Comparison of ENCODE assay signal across 2 cellular contexts in the genomic region with DNA sequence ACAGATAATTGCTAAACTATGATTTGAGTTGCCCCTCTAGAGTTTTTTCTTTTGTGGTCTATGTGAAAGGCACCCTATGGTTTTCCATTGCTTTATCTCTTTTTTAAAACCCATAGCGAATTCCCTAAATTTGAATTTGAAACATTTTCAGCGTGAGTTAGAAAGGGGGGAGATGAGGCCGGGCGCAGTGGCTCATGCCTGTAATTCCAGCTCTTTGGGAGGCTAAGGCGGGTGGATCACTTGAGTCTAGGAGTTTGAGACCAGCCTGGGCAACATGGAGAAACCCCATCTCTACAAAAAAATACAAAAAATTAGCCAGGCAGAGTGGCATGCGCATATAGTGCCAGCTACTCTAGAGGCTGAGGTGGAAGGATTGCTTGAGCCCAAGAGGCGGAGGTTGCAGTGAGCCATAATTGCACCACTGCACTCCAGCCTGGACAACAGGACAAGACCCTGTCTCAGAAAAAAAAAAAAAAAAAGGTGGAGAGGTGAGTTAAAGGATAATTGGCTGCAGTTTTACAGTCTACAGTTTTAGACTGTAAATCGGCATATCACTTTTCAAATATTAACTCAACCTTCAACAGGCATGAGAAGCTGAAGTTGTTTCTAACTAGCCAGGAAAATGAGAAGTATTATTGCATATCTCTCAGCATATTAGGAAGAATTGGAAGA.
TF ChIP-seq lines count a peak whose summit lies in the region.

No MANE protein-coding gene starts in this region.

TF ChIP-seq in GM23338, 12 proteins besides CTCF, POLR2A, EP300 and RAD21:
- TF ChIP-seq JUNB (IDR thresholded peaks at IDR 0.05; ENCODE audit: unreplicated experiment), result no peak
- TF ChIP-seq STAT1 (IDR thresholded peaks at IDR 0.05; ENCODE audit: unreplicated experiment), result no peak
- TF ChIP-seq, protein P1, sequence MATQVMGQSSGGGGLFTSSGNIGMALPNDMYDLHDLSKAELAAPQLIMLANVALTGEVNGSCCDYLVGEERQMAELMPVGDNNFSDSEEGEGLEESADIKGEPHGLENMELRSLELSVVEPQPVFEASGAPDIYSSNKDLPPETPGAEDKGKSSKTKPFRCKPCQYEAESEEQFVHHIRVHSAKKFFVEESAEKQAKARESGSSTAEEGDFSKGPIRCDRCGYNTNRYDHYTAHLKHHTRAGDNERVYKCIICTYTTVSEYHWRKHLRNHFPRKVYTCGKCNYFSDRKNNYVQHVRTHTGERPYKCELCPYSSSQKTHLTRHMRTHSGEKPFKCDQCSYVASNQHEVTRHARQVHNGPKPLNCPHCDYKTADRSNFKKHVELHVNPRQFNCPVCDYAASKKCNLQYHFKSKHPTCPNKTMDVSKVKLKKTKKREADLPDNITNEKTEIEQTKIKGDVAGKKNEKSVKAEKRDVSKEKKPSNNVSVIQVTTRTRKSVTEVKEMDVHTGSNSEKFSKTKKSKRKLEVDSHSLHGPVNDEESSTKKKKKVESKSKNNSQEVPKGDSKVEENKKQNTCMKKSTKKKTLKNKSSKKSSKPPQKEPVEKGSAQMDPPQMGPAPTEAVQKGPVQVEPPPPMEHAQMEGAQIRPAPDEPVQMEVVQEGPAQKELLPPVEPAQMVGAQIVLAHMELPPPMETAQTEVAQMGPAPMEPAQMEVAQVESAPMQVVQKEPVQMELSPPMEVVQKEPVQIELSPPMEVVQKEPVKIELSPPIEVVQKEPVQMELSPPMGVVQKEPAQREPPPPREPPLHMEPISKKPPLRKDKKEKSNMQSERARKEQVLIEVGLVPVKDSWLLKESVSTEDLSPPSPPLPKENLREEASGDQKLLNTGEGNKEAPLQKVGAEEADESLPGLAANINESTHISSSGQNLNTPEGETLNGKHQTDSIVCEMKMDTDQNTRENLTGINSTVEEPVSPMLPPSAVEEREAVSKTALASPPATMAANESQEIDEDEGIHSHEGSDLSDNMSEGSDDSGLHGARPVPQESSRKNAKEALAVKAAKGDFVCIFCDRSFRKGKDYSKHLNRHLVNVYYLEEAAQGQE (IDR thresholded peaks at IDR 0.05; ENCODE audit: unreplicated experiment), result no peak
- TF ChIP-seq ZNF331 (CRISPR knock-in tag; IDR thresholded peaks at IDR 0.05; ENCODE audit: low read depth), result no peak
- no peak for TF ChIP-seq EZH2 (IDR thresholded peaks at IDR 0.05; ENCODE audit: low read depth, unreplicated experiment)
- no peak for TF ChIP-seq ZNF114 (CRISPR knock-in tag; IDR thresholded peaks at IDR 0.05)
- TF ChIP-seq, protein P2, sequence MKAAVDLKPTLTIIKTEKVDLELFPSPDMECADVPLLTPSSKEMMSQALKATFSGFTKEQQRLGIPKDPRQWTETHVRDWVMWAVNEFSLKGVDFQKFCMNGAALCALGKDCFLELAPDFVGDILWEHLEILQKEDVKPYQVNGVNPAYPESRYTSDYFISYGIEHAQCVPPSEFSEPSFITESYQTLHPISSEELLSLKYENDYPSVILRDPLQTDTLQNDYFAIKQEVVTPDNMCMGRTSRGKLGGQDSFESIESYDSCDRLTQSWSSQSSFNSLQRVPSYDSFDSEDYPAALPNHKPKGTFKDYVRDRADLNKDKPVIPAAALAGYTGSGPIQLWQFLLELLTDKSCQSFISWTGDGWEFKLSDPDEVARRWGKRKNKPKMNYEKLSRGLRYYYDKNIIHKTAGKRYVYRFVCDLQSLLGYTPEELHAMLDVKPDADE (IDR thresholded peaks at IDR 0.05), result no peak

TF ChIP-seq in GM12878, 131 proteins besides CTCF, POLR2A, EP300 and RAD21:
- no peak for TF ChIP-seq YBX1 (IDR thresholded peaks at IDR 0.05)
- TF ChIP-seq SUZ12 (IDR thresholded peaks at IDR 0.05; ENCODE audit: unreplicated experiment), result no peak
- no peak for TF ChIP-seq MEF2A (IDR thresholded peaks at IDR 0.05; ENCODE audit: insufficient read depth, low read depth, low read length)
- no peak for TF ChIP-seq SREBF2 (IDR thresholded peaks at IDR 0.05; ENCODE audit: low read length)
- TF ChIP-seq, protein P3, sequence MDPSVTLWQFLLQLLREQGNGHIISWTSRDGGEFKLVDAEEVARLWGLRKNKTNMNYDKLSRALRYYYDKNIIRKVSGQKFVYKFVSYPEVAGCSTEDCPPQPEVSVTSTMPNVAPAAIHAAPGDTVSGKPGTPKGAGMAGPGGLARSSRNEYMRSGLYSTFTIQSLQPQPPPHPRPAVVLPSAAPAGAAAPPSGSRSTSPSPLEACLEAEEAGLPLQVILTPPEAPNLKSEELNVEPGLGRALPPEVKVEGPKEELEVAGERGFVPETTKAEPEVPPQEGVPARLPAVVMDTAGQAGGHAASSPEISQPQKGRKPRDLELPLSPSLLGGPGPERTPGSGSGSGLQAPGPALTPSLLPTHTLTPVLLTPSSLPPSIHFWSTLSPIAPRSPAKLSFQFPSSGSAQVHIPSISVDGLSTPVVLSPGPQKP (IDR thresholded peaks at IDR 0.05; ENCODE audit: low read depth, low read length), result no peak
- TF ChIP-seq ATF7 (IDR thresholded peaks at IDR 0.05; ENCODE audit: low read depth), result no peak
- TF ChIP-seq, protein P4, sequence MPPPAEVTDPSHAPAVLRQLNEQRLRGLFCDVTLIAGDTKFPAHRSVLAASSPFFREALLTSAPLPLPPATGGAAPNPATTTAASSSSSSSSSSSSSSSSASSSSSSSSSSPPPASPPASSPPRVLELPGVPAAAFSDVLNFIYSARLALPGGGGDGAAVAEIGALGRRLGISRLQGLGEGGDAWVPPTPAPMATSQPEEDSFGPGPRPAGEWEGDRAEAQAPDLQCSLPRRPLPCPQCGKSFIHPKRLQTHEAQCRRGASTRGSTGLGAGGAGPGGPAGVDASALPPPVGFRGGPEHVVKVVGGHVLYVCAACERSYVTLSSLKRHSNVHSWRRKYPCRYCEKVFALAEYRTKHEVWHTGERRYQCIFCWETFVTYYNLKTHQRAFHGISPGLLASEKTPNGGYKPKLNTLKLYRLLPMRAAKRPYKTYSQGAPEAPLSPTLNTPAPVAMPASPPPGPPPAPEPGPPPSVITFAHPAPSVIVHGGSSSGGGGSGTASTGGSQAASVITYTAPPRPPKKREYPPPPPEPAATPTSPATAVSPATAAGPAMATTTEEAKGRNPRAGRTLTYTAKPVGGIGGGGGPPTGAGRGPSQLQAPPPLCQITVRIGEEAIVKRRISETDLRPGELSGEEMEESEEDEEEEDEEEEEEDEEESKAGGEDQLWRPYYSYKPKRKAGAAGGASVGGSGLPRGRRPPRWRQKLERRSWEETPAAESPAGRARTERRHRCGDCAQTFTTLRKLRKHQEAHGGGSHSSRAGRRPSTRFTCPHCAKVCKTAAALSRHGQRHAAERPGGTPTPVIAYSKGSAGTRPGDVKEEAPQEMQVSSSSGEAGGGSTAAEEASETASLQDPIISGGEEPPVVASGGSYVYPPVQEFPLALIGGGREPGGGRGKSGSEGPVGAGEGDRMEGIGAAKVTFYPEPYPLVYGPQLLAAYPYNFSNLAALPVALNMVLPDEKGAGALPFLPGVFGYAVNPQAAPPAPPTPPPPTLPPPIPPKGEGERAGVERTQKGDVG (CRISPR knock-in tag; IDR thresholded peaks at IDR 0.05), result no peak
- TF ChIP-seq, protein P5, sequence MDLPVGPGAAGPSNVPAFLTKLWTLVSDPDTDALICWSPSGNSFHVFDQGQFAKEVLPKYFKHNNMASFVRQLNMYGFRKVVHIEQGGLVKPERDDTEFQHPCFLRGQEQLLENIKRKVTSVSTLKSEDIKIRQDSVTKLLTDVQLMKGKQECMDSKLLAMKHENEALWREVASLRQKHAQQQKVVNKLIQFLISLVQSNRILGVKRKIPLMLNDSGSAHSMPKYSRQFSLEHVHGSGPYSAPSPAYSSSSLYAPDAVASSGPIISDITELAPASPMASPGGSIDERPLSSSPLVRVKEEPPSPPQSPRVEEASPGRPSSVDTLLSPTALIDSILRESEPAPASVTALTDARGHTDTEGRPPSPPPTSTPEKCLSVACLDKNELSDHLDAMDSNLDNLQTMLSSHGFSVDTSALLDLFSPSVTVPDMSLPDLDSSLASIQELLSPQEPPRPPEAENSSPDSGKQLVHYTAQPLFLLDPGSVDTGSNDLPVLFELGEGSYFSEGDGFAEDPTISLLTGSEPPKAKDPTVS (IDR thresholded peaks at IDR 0.05; ENCODE audit: low read depth, low read length), result no peak
- TF ChIP-seq BHLHE40 (IDR thresholded peaks at IDR 0.05; ENCODE audit: borderline replicate concordance in 1 of 2, low read depth in 2 of 2, low read length in 1 of 2), result no peak
- TF ChIP-seq, protein P6, sequence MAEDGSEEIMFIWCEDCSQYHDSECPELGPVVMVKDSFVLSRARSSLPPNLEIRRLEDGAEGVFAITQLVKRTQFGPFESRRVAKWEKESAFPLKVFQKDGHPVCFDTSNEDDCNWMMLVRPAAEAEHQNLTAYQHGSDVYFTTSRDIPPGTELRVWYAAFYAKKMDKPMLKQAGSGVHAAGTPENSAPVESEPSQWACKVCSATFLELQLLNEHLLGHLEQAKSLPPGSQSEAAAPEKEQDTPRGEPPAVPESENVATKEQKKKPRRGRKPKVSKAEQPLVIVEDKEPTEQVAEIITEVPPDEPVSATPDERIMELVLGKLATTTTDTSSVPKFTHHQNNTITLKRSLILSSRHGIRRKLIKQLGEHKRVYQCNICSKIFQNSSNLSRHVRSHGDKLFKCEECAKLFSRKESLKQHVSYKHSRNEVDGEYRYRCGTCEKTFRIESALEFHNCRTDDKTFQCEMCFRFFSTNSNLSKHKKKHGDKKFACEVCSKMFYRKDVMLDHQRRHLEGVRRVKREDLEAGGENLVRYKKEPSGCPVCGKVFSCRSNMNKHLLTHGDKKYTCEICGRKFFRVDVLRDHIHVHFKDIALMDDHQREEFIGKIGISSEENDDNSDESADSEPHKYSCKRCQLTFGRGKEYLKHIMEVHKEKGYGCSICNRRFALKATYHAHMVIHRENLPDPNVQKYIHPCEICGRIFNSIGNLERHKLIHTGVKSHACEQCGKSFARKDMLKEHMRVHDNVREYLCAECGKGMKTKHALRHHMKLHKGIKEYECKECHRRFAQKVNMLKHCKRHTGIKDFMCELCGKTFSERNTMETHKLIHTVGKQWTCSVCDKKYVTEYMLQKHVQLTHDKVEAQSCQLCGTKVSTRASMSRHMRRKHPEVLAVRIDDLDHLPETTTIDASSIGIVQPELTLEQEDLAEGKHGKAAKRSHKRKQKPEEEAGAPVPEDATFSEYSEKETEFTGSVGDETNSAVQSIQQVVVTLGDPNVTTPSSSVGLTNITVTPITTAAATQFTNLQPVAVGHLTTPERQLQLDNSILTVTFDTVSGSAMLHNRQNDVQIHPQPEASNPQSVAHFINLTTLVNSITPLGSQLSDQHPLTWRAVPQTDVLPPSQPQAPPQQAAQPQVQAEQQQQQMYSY (CRISPR knock-in tag; IDR thresholded peaks at IDR 0.05), result no peak
- no peak for TF ChIP-seq NFXL1 (IDR thresholded peaks at IDR 0.05; ENCODE audit: borderline replicate concordance)
- TF ChIP-seq CHD4 (IDR thresholded peaks at IDR 0.05), result no peak
- no peak for TF ChIP-seq WRNIP1 (IDR thresholded peaks at IDR 0.05; ENCODE audit: borderline replicate concordance, low read depth, low read length)
- TF ChIP-seq SPI1 (IDR thresholded peaks at IDR 0.05; ENCODE audit: borderline replicate concordance, insufficient read depth, low read depth, low read length), result no peak
